In the genomic region with DNA sequence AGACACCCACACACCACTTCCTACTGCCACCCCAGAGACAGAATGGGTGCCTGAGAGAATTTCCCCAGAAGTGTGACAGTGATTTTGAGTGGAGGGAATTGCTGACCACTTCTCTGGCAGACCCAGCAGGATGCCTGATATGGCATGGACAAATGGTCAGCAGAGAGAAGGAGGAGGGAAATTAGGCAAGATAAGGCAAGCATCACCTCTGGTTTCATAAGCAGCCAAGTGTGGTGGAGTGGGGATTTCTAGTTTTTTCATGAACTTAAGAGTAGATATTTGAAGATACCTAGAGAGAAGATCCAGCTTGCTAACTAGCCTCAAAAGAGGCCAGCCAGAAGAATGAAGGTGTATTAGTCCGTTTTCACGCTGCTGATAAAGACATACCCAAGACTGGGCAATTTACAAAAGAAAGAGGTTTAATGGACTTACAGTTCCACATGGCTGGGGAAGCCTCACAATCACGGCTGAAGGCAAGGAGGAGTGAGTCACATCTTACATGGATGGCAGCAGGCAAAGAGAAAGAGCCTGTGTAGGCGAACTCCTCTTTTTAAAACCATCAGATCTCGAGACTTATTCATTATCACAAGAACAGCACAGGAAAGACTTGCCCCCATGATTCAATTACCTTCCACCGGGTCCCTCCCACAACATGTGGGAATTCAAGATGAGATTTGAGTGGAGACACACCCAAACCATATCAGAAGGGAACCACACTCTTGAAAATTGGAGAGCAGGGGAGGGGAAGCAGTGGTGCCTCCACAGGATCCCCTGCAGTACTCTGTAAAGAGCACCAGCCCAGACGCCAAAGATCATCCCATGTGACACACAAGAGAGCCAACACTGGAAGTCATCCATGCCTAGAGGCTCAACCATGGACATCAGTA, we compare ENCODE assay signal across 20 cellular contexts.
"Had no signal": no experiment of that assay in that cellular context is flagged by ENCODE, and none has a peak within 500 bp of the region (broad histone marks: within the 10 kb centered on the region; RNA-seq: fewer than 3 reads in every experiment).

No MANE protein-coding gene starts in this region.

- DNase-seq: activated CD4-positive, alpha-beta T cell treated with anti-CD3 and anti-CD28 coated beads, Interleukin-2, amount 10 ng/mL, durations not matched to agents 7 days and 5 days; activated CD8-positive, alpha-beta memory T cell treated with anti-CD3 and anti-CD28 coated beads for 24 hours; activated CD8-positive, alpha-beta memory T cell treated with anti-CD3 and anti-CD28 coated beads, Interleukin-2, amount 50 U/mL, for 48 hours; activated effector memory CD4-positive, alpha-beta T cell treated with anti-CD3 and anti-CD28 coated beads, Interleukin-2, amount 50 U/mL, for 16 hours; activated naive CD4-positive, alpha-beta T cell treated with anti-CD3 and anti-CD28 coated beads, Interleukin-2, amount 50 U/mL, for 16 hours; activated T-cell treated with anti-CD3 and anti-CD28 coated beads, Interleukin-2, amount 50 U/mL, for 48 hours; aorta; brain microvascular endothelial cell; central memory CD4-positive, alpha-beta T cell; left colon; lower lobe of right lung; retina; spleen; stimulated activated naive CD4-positive, alpha-beta T cell treated with Interleukin-2 at 50 U/mL for 16 hours; substantia nigra; T1000; tibial artery had no signal

- H3K4me3 ChIP-seq: hepatocyte, lower lobe of right lung, spleen, tibial artery had no signal

- H3K27me3 ChIP-seq: brain microvascular endothelial cell, hepatocyte, spleen, tibial artery had no signal

- ATAC-seq: activated CD4-positive, CD25-positive, alpha-beta regulatory T cell treated with anti-CD3 and anti-CD28 coated beads, Interleukin-2, amount 50 U/mL, for 24 hours; left colon; lower lobe of right lung; natural killer cell treated with Interleukin-12 subunit alpha and Interleukin-12 subunit beta and Interleukin-15 and Interleukin-18, amount 100 ng/mL, for 72 hours had no signal

- H3K36me3 ChIP-seq: brain microvascular endothelial cell, lower lobe of right lung, spleen, tibial artery had no signal

- H3K27ac ChIP-seq: brain microvascular endothelial cell, hepatocyte, lower lobe of right lung, spleen, tibial artery had no signal

- H3K4me1 ChIP-seq: lower lobe of right lung, spleen, tibial artery had no signal

- H3K9me3 ChIP-seq: lower lobe of right lung, spleen, tibial artery had no signal
